In genomic region chr10:34430685-34431084, GRCh38 we compare ENCODE assay signal across 2 cellular contexts.
TF ChIP-seq lines count a peak whose summit lies in the region.

No MANE protein-coding gene starts in this region.

TF ChIP-seq in HCT116, 20 proteins besides CTCF, POLR2A, EP300 and RAD21:
- TF ChIP-seq MAX (IDR thresholded peaks at IDR 0.05) = no peak
- TF ChIP-seq CEBPB (IDR thresholded peaks at IDR 0.05; ENCODE audit: low read depth) = 0 out of 2 replicates have a peak, but pooled peaks have one; percentile 19
- TF ChIP-seq SIN3A (IDR thresholded peaks at IDR 0.05; ENCODE audit: low read depth) = no peak
- TF ChIP-seq EZH2 (IDR thresholded peaks at IDR 0.05) = no peak

TF ChIP-seq in K562, 482 proteins besides CTCF, POLR2A, EP300 and RAD21:
- TF ChIP-seq TFE3 (CRISPR knock-in tag; IDR thresholded peaks at IDR 0.05) (peak; percentile 53), ZNF124 (CRISPR knock-in tag; IDR thresholded peaks at IDR 0.05) (no peak), SAFB2 (IDR thresholded peaks at IDR 0.05; ENCODE audit: borderline replicate concordance, low read depth, low read length, severe bottlenecking) (no peak), ZNF263 (CRISPR knock-in tag; IDR thresholded peaks at IDR 0.05; ENCODE audit: borderline replicate concordance) (peak; percentile 64; the same call in 1 of the 2 replicates)
